Comparison of ENCODE assay signal across 14 cellular contexts in genomic region chr20:49572857-49573256, GRCh38. TPM values are rescaled to one million over a fixed set of nuclear protein-coding genes. Genes with fewer than 3 reads are reported as not detected.
DNase-seq lines count a peak whose midpoint lies in the region; ATAC-seq and TF ChIP-seq lines count a peak whose summit lies in the region.
"Had no signal": no experiment of that assay in that cellular context is flagged by ENCODE, and none has a peak within 500 bp of the region (broad histone marks: within the 10 kb centered on the region; RNA-seq: fewer than 3 reads in every experiment).

No MANE protein-coding gene starts in this region.

- POLR2A ChIA-PET in activated CD8-positive, alpha-beta T cell treated with anti-CD3 and anti-CD28 coated beads for 36 hours (lab: Charles Lee), result no interaction called here

- H3K4me1 Mint-ChIP-seq in activated CD8-positive, alpha-beta T cell treated with anti-CD3 and anti-CD28 coated beads for 36 hours (ENCODE audit: low read depth), result peaks cover 24% of the 10 kb centered on the region
- peaks cover 5% of the 10 kb centered on the region for H3K4me1 Mint-ChIP-seq in activated T-helper 17 cell treated with anti-CD3 and anti-CD28 coated beads, Interleukin-2, amount 50 U/mL, for 72 hours

- peaks cover 6% of the 10 kb centered on the region for H3K9me3 Mint-ChIP-seq in activated CD8-positive, alpha-beta T cell treated with anti-CD3 and anti-CD28 coated beads for 36 hours
- no peaks in the 10 kb centered on the region for H3K9me3 Mint-ChIP-seq in activated T-helper 17 cell treated with anti-CD3 and anti-CD28 coated beads, Interleukin-2, amount 50 U/mL, for 72 hours

- peaks cover 30% of the 10 kb centered on the region for H3K27me3 Mint-ChIP-seq in activated CD8-positive, alpha-beta T cell treated with anti-CD3 and anti-CD28 coated beads for 36 hours
- H3K27me3 Mint-ChIP-seq in activated T-helper 17 cell treated with anti-CD3 and anti-CD28 coated beads, Interleukin-2, amount 50 U/mL, for 72 hours, result peaks cover 36% of the 10 kb centered on the region

- peak overlapping the region; percentile 26 to 88 for H3K27ac ChIP-seq in right atrium auricular region
- H3K27ac ChIP-seq: VCaP had no signal

- no peaks in the 10 kb centered on the region for H3K27me3 ChIP-seq in right atrium auricular region

- no peak for TF ChIP-seq CTCF in right atrium auricular region (IDR thresholded peaks at IDR 0.05)
- TF ChIP-seq CTCF in activated CD8-positive, alpha-beta T cell treated with anti-CD3 and anti-CD28 coated beads for 36 hours (IDR thresholded peaks at IDR 0.05), result no peak

- intact Hi-C loops in Right ventricle myocardium inferior (cut with DNase I), result no loop called here
- intact Hi-C loops in activated CD8-positive, alpha-beta T cell treated with anti-CD3 and anti-CD28 coated beads for 36 hours (cut with micrococcal nuclease), result no loop called here

- CTCF ChIA-PET in activated CD8-positive, alpha-beta T cell treated with anti-CD3 and anti-CD28 coated beads for 36 hours (lab: Charles Lee), result no interaction called here

- H3K36me3 ChIP-seq in right atrium auricular region, result no peaks in the 10 kb centered on the region

- H3K27ac Mint-ChIP-seq in activated CD8-positive, alpha-beta T cell treated with anti-CD3 and anti-CD28 coated beads for 36 hours, result peak overlapping the region; percentile 53
- no peak overlapping the region for H3K27ac Mint-ChIP-seq in activated T-helper 17 cell treated with anti-CD3 and anti-CD28 coated beads, Interleukin-2, amount 50 U/mL, for 72 hours
- H3K27ac Mint-ChIP-seq: activated naive CD4-positive, alpha-beta T cell treated with anti-CD3 and anti-CD28 coated beads for 36 hours; B cell had no signal

- H3K9me3 ChIP-seq in right atrium auricular region, result peaks cover 0 to 6% of the 10 kb centered on the region in 2 donors

- no peak overlapping the region for H3K4me3 ChIP-seq in right atrium auricular region

- peaks cover 0 to 30% of the 10 kb centered on the region in 2 donors for H3K4me1 ChIP-seq in right atrium auricular region

- H3K4me3 Mint-ChIP-seq in activated CD8-positive, alpha-beta T cell treated with anti-CD3 and anti-CD28 coated beads for 36 hours, result peak overlapping the region; percentile 2
- no peak overlapping the region for H3K4me3 Mint-ChIP-seq in activated T-helper 17 cell treated with anti-CD3 and anti-CD28 coated beads, Interleukin-2, amount 50 U/mL, for 72 hours
- H3K4me3 Mint-ChIP-seq: activated naive CD4-positive, alpha-beta T cell treated with anti-CD3 and anti-CD28 coated beads for 36 hours; B cell had no signal

- no peaks in the 10 kb centered on the region for H3K36me3 Mint-ChIP-seq in activated CD8-positive, alpha-beta T cell treated with anti-CD3 and anti-CD28 coated beads for 36 hours (ENCODE audit: low read depth)
- no peaks in the 10 kb centered on the region for H3K36me3 Mint-ChIP-seq in activated T-helper 17 cell treated with anti-CD3 and anti-CD28 coated beads, Interleukin-2, amount 50 U/mL, for 72 hours (ENCODE audit: low read depth)

- no peak for ATAC-seq in Right ventricle myocardium inferior
- ATAC-seq in activated CD8-positive, alpha-beta T cell treated with anti-CD3 and anti-CD28 coated beads for 36 hours, result peak; percentile 37
- no peak for ATAC-seq in activated T-helper 17 cell treated with anti-CD3 and anti-CD28 coated beads, Interleukin-2, amount 50 U/mL, for 72 hours (replicated peaks)
- no peak for ATAC-seq in GM19035 (IDR thresholded peaks at IDR 0.05; ENCODE audit: unreplicated experiment)
- ATAC-seq in HG02885 (IDR thresholded peaks at IDR 0.05; ENCODE audit: poor library complexity, unreplicated experiment), result no peak

- DNase-seq in right atrium auricular region (ENCODE audit: low spot score), result peak; percentile 57
- no peak for DNase-seq in Right ventricle myocardium inferior (ENCODE audit: missing footprints)
- DNase-seq in activated CD8-positive, alpha-beta T cell treated with anti-CD3 and anti-CD28 coated beads for 36 hours, result no peak
- peak; percentile 68 for DNase-seq in iPS-NIHi7 (ENCODE audit: extremely low spot score)
- no peak for DNase-seq in NCI-H2029 treated with DMSO at 0.1 percent for 48 hours (lab: John Stamatoyannopoulos, UW)
- DNase-seq: activated naive CD4-positive, alpha-beta T cell treated with anti-CD3 and anti-CD28 coated beads for 36 hours; cerebellar nuclear complex; NCI-H1048; SIG-M5 had no signal

RNA-seq across cellular contexts. Expression of gene PTGIS, which starts 4.9 kb away (rescaled TPM):
- total RNA-seq in right atrium auricular region (100 to 1,000 TPM in 1 of 2 donors, 10 to 100 TPM in 1; 59.8 to 169 TPM), Right ventricle myocardium inferior (24.2 TPM)
- total RNA-seq in activated CD8-positive, alpha-beta T cell treated with anti-CD3 and anti-CD28 coated beads for 36 hours, result 1 to 10 TPM; 1.5 to 1.6 TPM
- total RNA-seq in activated T-helper 17 cell treated with anti-CD3 and anti-CD28 coated beads, Interleukin-2, amount 50 U/mL, for 72 hours, result 1 to 10 TPM in 1 of 2 donors, under 1 TPM in 1; 0.56 to 2.3 TPM
- total RNA-seq: activated naive CD4-positive, alpha-beta T cell treated with anti-CD3 and anti-CD28 coated beads for 36 hours; B cell had no signal

Comparison
In these comparisons a context has a peak if more than half of its experiments do, and no peak if none do; other contexts are left out.
1. DNase-seq: peak in right atrium auricular region (single experiment) and iPS-NIHi7 (single experiment); none in Right ventricle myocardium inferior (single experiment), activated CD8-positive, alpha-beta T cell treated with anti-CD3 and anti-CD28 coated beads for 36 hours (single experiment) and NCI-H2029 treated with DMSO at 0.1 percent for 48 hours (single experiment).